ENCODE assay signal across 1 cellular context in genomic region chr1:148743200-148743599, GRCh38. TPM values are rescaled to one million over a fixed set of nuclear protein-coding genes. Genes with fewer than 3 reads are reported as not detected.
"Had no signal": no experiment of that assay in that cellular context is flagged by ENCODE, and none has a peak within 500 bp of the region (broad histone marks: within the 10 kb centered on the region; RNA-seq: fewer than 3 reads in every experiment).

No MANE protein-coding gene starts in this region.

RNA-seq across cellular contexts. Expression of gene NUDT4B, which starts 5.4 kb away (rescaled TPM):
- total RNA-seq: MCF 10A had no signal
